ENCODE assay signal across 7 cellular contexts in genomic region chr17:62831062-62831461, GRCh38. TPM values are rescaled to one million over a fixed set of nuclear protein-coding genes. Genes with fewer than 3 reads are reported as not detected.
"Had no signal": no experiment of that assay in that cellular context is flagged by ENCODE, and none has a peak within 500 bp of the region (broad histone marks: within the 10 kb centered on the region; RNA-seq: fewer than 3 reads in every experiment).

No MANE protein-coding gene starts in this region.

RNA-seq across cellular contexts. Expression of gene MARCHF10, which starts 22.9 kb away (rescaled TPM):
- total RNA-seq: activated CD4-positive, alpha-beta memory T cell treated with anti-CD3 and anti-CD28 coated beads for 36 hours; activated CD4-positive, alpha-beta T cell treated with anti-CD3 and anti-CD28 coated beads, Interleukin-2, amount 10 ng/mL, durations not matched to agents 7 days and 5 days; activated naive CD4-positive, alpha-beta T cell treated with anti-CD3 and anti-CD28 coated beads for 36 hours; astrocyte; NCI-H460; Right ventricle myocardium inferior; SJCRH30 had no signal
